Comparison of ENCODE assay signal across 16 cellular contexts in genomic region chr15:63709365-63709764, GRCh38.
A peak's percentile ranks its signal among the peaks of the same experiment; 100 is the strongest.
DNase-seq lines count a peak whose midpoint lies in the region; ATAC-seq, FAIRE-seq and TF ChIP-seq lines count a peak whose summit lies in the region.
"Had no signal": no experiment of that assay in that cellular context is flagged by ENCODE, and none has a peak within 500 bp of the region (broad histone marks: within the 10 kb centered on the region; RNA-seq: fewer than 3 reads in every experiment).

No MANE protein-coding gene starts in this region.

- no peak for TF ChIP-seq RAD21 in A549 (conservative IDR thresholded peaks at IDR 0.05 in 1 of 2, IDR thresholded peaks at IDR 0.05 in 1 of 2)

- ATAC-seq in A549 (no peak), right lobe of liver (peak in 3 of 4 donors; percentile 42 to 48 (median 43))

- H3K4me3 ChIP-seq in A549: no peak overlapping the region
- H3K4me3 ChIP-seq in CD8-positive, alpha-beta memory T cell (ENCODE audit: low read length): no peak overlapping the region
- no peak overlapping the region for H3K4me3 ChIP-seq in keratinocyte (ENCODE audit: control insufficient read depth in 2 of 3, extremely low read depth in 1 of 3, insufficient read depth in 2 of 3, low read depth in 1 of 3, low read length in 3 of 3)
- no peak overlapping the region for H3K4me3 ChIP-seq in right lobe of liver
- H3K4me3 ChIP-seq in esophagus muscularis mucosa: no peak overlapping the region
- H3K4me3 ChIP-seq: BLaER1, HAP-1 had no signal

- H3K4me1 Mint-ChIP-seq in CD8-positive, alpha-beta memory T cell: peaks cover 23 to 31% (median 31%) of the 10 kb centered on the region in 3 donors

- H3K27me3 ChIP-seq in CD8-positive, alpha-beta memory T cell (ENCODE audit: insufficient read depth, low read length, poor library complexity, severe bottlenecking): no peaks in the 10 kb centered on the region
- H3K27me3 ChIP-seq in keratinocyte (ENCODE audit: control insufficient read depth, extremely low read depth, insufficient read depth, low read length): no peaks in the 10 kb centered on the region
- H3K27me3 ChIP-seq in right lobe of liver: no peaks in the 10 kb centered on the region
- no peaks in the 10 kb centered on the region for H3K27me3 ChIP-seq in esophagus muscularis mucosa
- H3K27me3 ChIP-seq: BLaER1 had no signal

- H3K36me3 Mint-ChIP-seq in CD8-positive, alpha-beta memory T cell: peaks cover 0 to 33% (median 8%) of the 10 kb centered on the region in 3 donors

- no peaks in the 10 kb centered on the region for H3K27me3 Mint-ChIP-seq in CD8-positive, alpha-beta memory T cell

- H3K9me3 ChIP-seq in A549: no peaks in the 10 kb centered on the region
- no peaks in the 10 kb centered on the region for H3K9me3 ChIP-seq in CD8-positive, alpha-beta memory T cell (ENCODE audit: low read length)
- no peaks in the 10 kb centered on the region for H3K9me3 ChIP-seq in keratinocyte (ENCODE audit: control insufficient read depth, low read depth, low read length)
- H3K9me3 ChIP-seq in right lobe of liver: no peaks in the 10 kb centered on the region
- H3K9me3 ChIP-seq in esophagus muscularis mucosa: no peaks in the 10 kb centered on the region
- H3K9me3 ChIP-seq: BLaER1, HAP-1 had no signal

- H3K4me1 ChIP-seq in A549 (peaks cover 5% of the 10 kb centered on the region; the same call in 2 of the 3 replicates), keratinocyte (ENCODE audit: control insufficient read depth, extremely low read depth, insufficient read depth, low read length) (no peaks in the 10 kb centered on the region), right lobe of liver (peaks cover 0 to 26% (median 0%) of the 10 kb centered on the region in 4 donors), esophagus muscularis mucosa (no peaks in the 10 kb centered on the region)
- H3K4me1 ChIP-seq in CD8-positive, alpha-beta memory T cell (ENCODE audit: insufficient read depth, low read length): peaks cover 35% of the 10 kb centered on the region

- H2AFZ ChIP-seq in keratinocyte (ENCODE audit: control insufficient read depth, low read length): no peak overlapping the region

- H3K27ac ChIP-seq in A549: no peak overlapping the region
- peak overlapping the region; percentile 7 for H3K27ac ChIP-seq in CD8-positive, alpha-beta memory T cell (ENCODE audit: low read depth, low read length)
- no peak overlapping the region for H3K27ac ChIP-seq in keratinocyte (ENCODE audit: control insufficient read depth, insufficient read depth, low read length)
- H3K27ac ChIP-seq in right lobe of liver: peak overlapping the region in 1 of 3 donors; percentile 4
- no peak overlapping the region for H3K27ac ChIP-seq in esophagus muscularis mucosa (replicated peaks in 1 of 4)
- H3K27ac ChIP-seq: 22Rv1, BLaER1 had no signal

- H3K27ac Mint-ChIP-seq in CD8-positive, alpha-beta memory T cell: peak overlapping the region in 1 of 8 donors; percentile 27

- intact Hi-C loops in right lobe of liver (cut with DNase I) (no loop called here), esophagus muscularis mucosa (cut with DNase I) (no loop called here)

- H3K4me2 ChIP-seq in A549 (0 out of 3 replicates have a peak overlapping the region, but pooled peaks have one; percentile 10), keratinocyte (ENCODE audit: control insufficient read depth, extremely low read depth, insufficient read depth, low read depth, low read length) (no peak overlapping the region)
- H3K4me2 ChIP-seq: BLaER1 had no signal

- dilution Hi-C loops in keratinocyte (cut with MboI; ENCODE audit: extremely low pct_ligation_motif_present, low sequenced_read_pairs): no loop called here

- H3K79me2 ChIP-seq in keratinocyte (ENCODE audit: control insufficient read depth, insufficient read depth, low read length): no peaks in the 10 kb centered on the region

- no peak for FAIRE-seq in A549 (lab: Jason Lieb, UNC)
- FAIRE-seq in keratinocyte (lab: Jason Lieb, UNC): peak; percentile 5
- FAIRE-seq in urothelium cell line (lab: Jason Lieb, UNC): no peak
- FAIRE-seq: GM19239, H1 had no signal

- H3K4me3 Mint-ChIP-seq in CD8-positive, alpha-beta memory T cell: peak overlapping the region in 1 of 7 donors; percentile 25
- H3K4me3 Mint-ChIP-seq: CD14-positive monocyte had no signal

- H3K9me1 ChIP-seq in keratinocyte (ENCODE audit: control insufficient read depth, extremely low read depth, insufficient read depth, low read length): no peaks in the 10 kb centered on the region

- DNase-seq in A549 (ENCODE audit: low read depth in 1 of 2, low spot score in 1 of 2) (no peak), keratinocyte (ENCODE audit: low read depth, low spot score) (no peak), right lobe of liver (no peak), RPMI8226 (no peak), urothelium cell line (ENCODE audit: low spot score) (no peak), esophagus muscularis mucosa (ENCODE audit: extremely low spot score) (no peak)
- no peak for DNase-seq in CD8-positive, alpha-beta memory T cell
- DNase-seq: DMS153, DMS79, GDM1 had no signal

- TF ChIP-seq EP300 in A549 (IDR thresholded peaks at IDR 0.05): no peak
- TF ChIP-seq EP300 in esophagus muscularis mucosa (IDR thresholded peaks at IDR 0.05): no peak

- H3K36me3 ChIP-seq in CD8-positive, alpha-beta memory T cell (ENCODE audit: insufficient read depth, low read length): peaks cover 22% of the 10 kb centered on the region
- H3K36me3 ChIP-seq in keratinocyte (ENCODE audit: control insufficient read depth in 2 of 2, extremely low read depth in 1 of 2, insufficient read depth in 2 of 2, low read length in 2 of 2) (peaks cover 7 to 8% of the 10 kb centered on the region in 2 experiments), right lobe of liver (peaks cover 0 to 23% (median 8%) of the 10 kb centered on the region in 4 donors), esophagus muscularis mucosa (peaks cover 15 to 98% (median 70%) of the 10 kb centered on the region in 4 donors)

- H3K9ac ChIP-seq in keratinocyte (ENCODE audit: control insufficient read depth, extremely low read depth, insufficient read depth, low read length): no peak overlapping the region
- H3K9ac ChIP-seq: BLaER1 had no signal

- no peaks in the 10 kb centered on the region for H4K20me1 ChIP-seq in keratinocyte (ENCODE audit: control insufficient read depth, extremely low read depth, insufficient read depth, low read length)
- H4K20me1 ChIP-seq: BLaER1 had no signal

- CTCF ChIA-PET in A549 (lab: Yijun Ruan, JAX): interaction anchor here (1.1 to 2.9 kb wide), 2 partner anchors 43 to 99 kb away, joined by 4 to 9 read pairs; no protein-coding TSS in a partner anchor
- CTCF ChIA-PET in CD8-positive, alpha-beta memory T cell (lab: Charles Lee): interaction anchor here (0.9 kb wide), 1 partner anchor 19 kb away, joined by 3 read pairs; no protein-coding TSS in a partner anchor

- TF ChIP-seq CTCF in A549 (IDR thresholded peaks at IDR 0.05): no peak
- TF ChIP-seq CTCF in keratinocyte (optimal IDR thresholded peaks at IDR 0.05 in 1 of 3, IDR thresholded peaks at IDR 0.05 in 1 of 3, conservative IDR thresholded peaks at IDR 0.05 in 1 of 3; ENCODE audit: extremely low read depth in 1 of 3, insufficient read depth in 2 of 3, low read length in 3 of 3): no peak
- no peak for TF ChIP-seq CTCF in right lobe of liver (IDR thresholded peaks at IDR 0.05)
- no peak for TF ChIP-seq CTCF in esophagus muscularis mucosa (IDR thresholded peaks at IDR 0.05)

- POLR2A ChIA-PET in A549 (lab: Yijun Ruan, JAX): no interaction called here
- POLR2A ChIA-PET in CD8-positive, alpha-beta memory T cell (lab: Charles Lee): interaction anchor here (1.0 to 1.3 kb wide), 2 partner anchors 108 to 384 kb away, joined by 3 to 4 read pairs; partner anchors contain the start of gene CIAO2A

- H3K9me3 Mint-ChIP-seq in CD8-positive, alpha-beta memory T cell: no peaks in the 10 kb centered on the region
- H3K9me3 Mint-ChIP-seq: CD14-positive monocyte had no signal

- TF ChIP-seq POLR2A in A549 (IDR thresholded peaks at IDR 0.05; ENCODE audit: low read length) (no peak), right lobe of liver (IDR thresholded peaks at IDR 0.05) (no peak), esophagus muscularis mucosa (IDR thresholded peaks at IDR 0.05; ENCODE audit: low read depth) (no peak)

TF ChIP-seq in A549, 52 proteins besides CTCF, POLR2A, EP300 and RAD21:
- TF ChIP-seq HEYL (CRISPR knock-in tag; IDR thresholded peaks at IDR 0.05) (no peak), ZFP36 (IDR thresholded peaks at IDR 0.05; ENCODE audit: borderline replicate concordance, partially characterized antibody) (no peak), USF2 (IDR thresholded peaks at IDR 0.05) (no peak)

Comparison
In these comparisons a context has a peak if more than half of its experiments do, and no peak if none do; other contexts are left out.
1. ATAC-seq: peak in right lobe of liver (3 of 4); none in A549 (0 of 2).